8 cellular contexts compared by ENCODE assay signal in the genomic region with DNA sequence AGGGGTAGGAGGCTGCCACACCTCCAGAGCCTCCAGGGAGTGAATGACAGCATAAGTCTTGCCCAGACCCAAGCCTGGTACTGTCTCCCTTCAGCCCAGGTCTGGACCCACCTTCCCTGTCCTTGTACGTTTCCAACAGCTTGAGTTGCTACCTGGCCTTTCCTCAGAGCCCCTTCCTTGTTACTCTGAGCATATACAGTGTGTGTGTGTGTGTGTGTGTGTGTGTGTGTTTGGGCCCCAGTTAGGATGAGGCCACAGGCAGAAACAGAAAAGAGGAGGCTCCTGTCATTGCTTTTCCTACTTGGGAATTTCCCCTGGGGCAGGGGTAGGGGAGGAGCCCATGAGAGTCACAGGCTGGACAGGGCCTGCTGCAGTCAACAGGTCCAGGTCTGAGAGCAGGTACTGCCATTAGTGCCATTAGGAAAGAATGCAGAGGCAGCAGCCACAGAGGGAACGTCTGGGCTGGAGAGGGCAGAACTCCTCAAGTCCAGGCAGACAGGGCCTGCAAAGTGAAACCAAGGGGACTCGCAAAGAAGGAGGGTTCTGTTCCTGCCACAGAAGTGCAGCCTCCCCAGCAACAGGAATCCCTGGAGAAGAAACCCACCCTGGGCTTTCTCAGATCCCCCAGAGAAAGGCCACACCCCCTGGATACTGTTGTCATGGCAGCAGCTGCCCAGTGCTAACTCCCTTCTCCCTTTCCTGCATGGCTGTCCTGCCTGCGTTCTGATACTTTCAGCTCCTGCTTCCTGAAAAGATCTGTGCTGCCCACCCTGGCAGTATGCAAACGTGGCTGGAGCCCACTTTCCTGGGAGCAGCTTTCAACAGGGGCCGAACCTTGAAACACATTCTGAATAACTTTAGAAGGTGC. TPM values are rescaled to one million over a fixed set of nuclear protein-coding genes. Genes with fewer than 3 reads are reported as not detected.
DNase-seq lines count a peak whose midpoint lies in the region; ATAC-seq and TF ChIP-seq lines count a peak whose summit lies in the region.
"Not testable (repeated sequence)": the region's sequence is repeated elsewhere in the genome, so short reads cannot be mapped to it uniquely, and the experiment has no call there.

No MANE protein-coding gene starts in this region.

- not testable (repeated sequence) for H3K9ac ChIP-seq in endodermal cell (ENCODE audit: extremely low read depth, low read length, poor library complexity, severe bottlenecking)

- H3K9me3 Mint-ChIP-seq in endodermal cell, result not testable (repeated sequence)

- not testable (repeated sequence) for TF ChIP-seq CTCF in WERI-Rb-1 (IDR thresholded peaks at IDR 0.05; ENCODE audit: low read depth, low read length); endodermal cell (conservative IDR thresholded peaks at IDR 0.05); omental fat pad (IDR thresholded peaks at IDR 0.05)

- H3K27me3 Mint-ChIP-seq in endodermal cell (ENCODE audit: insufficient read depth), result peaks cover 13% of the 10 kb centered on the region

- H3K27ac Mint-ChIP-seq in endodermal cell, result not testable (repeated sequence)

- H3K4me3 Mint-ChIP-seq in endodermal cell, result not testable (repeated sequence)

- H3K36me3 Mint-ChIP-seq in endodermal cell (ENCODE audit: low read depth), result not testable (repeated sequence)

- peak; percentile 37 for ATAC-seq in omental fat pad (ENCODE audit: low FRiP score)

- not testable (repeated sequence) for H3K27me3 ChIP-seq in WERI-Rb-1 (ENCODE audit: insufficient read depth, low read depth, severe bottlenecking); endodermal cell (ENCODE audit: control insufficient read depth, insufficient read depth, low read length, poor library complexity, severe bottlenecking)

- H3K4me3 ChIP-seq in WERI-Rb-1 (ENCODE audit: low read depth, low read length); endodermal cell (ENCODE audit: low read length); urinary bladder (ENCODE audit: low read depth, low read length): not testable (repeated sequence)

- peak; percentile 46 for DNase-seq in DMS53 (lab: John Stamatoyannopoulos, UW)
- peak; percentile 56 for DNase-seq in M059J (ENCODE audit: low read depth)
- DNase-seq in NCI-H2227 treated with DMSO at 0.1 percent for 48 hours (lab: John Stamatoyannopoulos, UW), result peak; percentile 74
- peak; percentile 11 for DNase-seq in WERI-Rb-1
- peak; percentile 92 for DNase-seq in endodermal cell
- DNase-seq in kidney tubule cell (ENCODE audit: low spot score), result peak; percentile 44
- DNase-seq in omental fat pad (ENCODE audit: low spot score), result not testable (repeated sequence)

- H3K36me3 ChIP-seq in WERI-Rb-1; endodermal cell (ENCODE audit: control insufficient read depth, insufficient read depth, low read length); urinary bladder (ENCODE audit: insufficient read depth): not testable (repeated sequence)

- WGBS in endodermal cell (ENCODE audit: insufficient coverage in 1 of 2, insufficient read length in 1 of 2), 2 experiments, result 49 to 71% methylated on average over 1 to 5 of the region's 6 CpGs
- WGBS in urinary bladder, result 36% methylated on average over 6 of the region's 6 CpGs

- H3K27ac ChIP-seq in WERI-Rb-1, result not testable (repeated sequence)
- H3K27ac ChIP-seq in endodermal cell (ENCODE audit: low read depth, low read length) (peak overlapping the region; percentile 57), urinary bladder (ENCODE audit: low read depth) (peak overlapping the region; percentile 23)

- not testable (repeated sequence) for H3K4me1 ChIP-seq in endodermal cell (ENCODE audit: control insufficient read depth, insufficient read depth, low read length); urinary bladder (ENCODE audit: insufficient read depth)

- H3K4me1 Mint-ChIP-seq in endodermal cell, result peaks cover 10% of the 10 kb centered on the region

- H3K9me3 ChIP-seq in WERI-Rb-1 (ENCODE audit: severe bottlenecking); endodermal cell (ENCODE audit: control insufficient read depth, low read length): not testable (repeated sequence)

RNA-seq across cellular contexts. Expression of gene TCEAL1, which starts 9.9 kb away (rescaled TPM):
- 53.5 and 88.1 TPM in 2 replicates for total RNA-seq in M059J (2014; rRNA removed; shearing (Covaris generic))
- 1 to 10 TPM; 4.5 to 4.8 TPM for total RNA-seq in endodermal cell
- 11.6 TPM for polyA plus RNA-seq in endodermal cell (2013, experiment 1 of 2)
- 11.7 TPM for polyA plus RNA-seq in endodermal cell (2013, experiment 2 of 2)
- 10 to 100 TPM; 32.8 to 70.3 (median 51.7) TPM for total RNA-seq in omental fat pad
- total RNA-seq in urinary bladder, result 48.1 TPM
- 243 TPM for polyA plus RNA-seq in urinary bladder

RNA-seq across cellular contexts. Expression of gene TCEAL3, which starts 30.9 kb away (rescaled TPM):
- 60.1 and 77.7 TPM in 2 replicates for total RNA-seq in M059J (2014; rRNA removed; shearing (Covaris generic))
- total RNA-seq in endodermal cell (10 to 100 TPM in 1 of 2 donors, 1 to 10 TPM in 1; 9.2 to 11.0 TPM), omental fat pad (10 to 100 TPM; 23.9 to 41.7 (median 31.2) TPM), urinary bladder (8.8 TPM)
- 14.1 TPM for polyA plus RNA-seq in endodermal cell (2013, experiment 1 of 2)
- polyA plus RNA-seq in endodermal cell (2013, experiment 2 of 2), result 11.8 TPM
- polyA plus RNA-seq in urinary bladder, result 153 TPM

RNA-seq across cellular contexts. Expression of gene MORF4L2, which starts 47.8 kb away (rescaled TPM):
- total RNA-seq in M059J (2014; rRNA removed; shearing (Covaris generic)), result 936 and 1,313 TPM in 2 replicates
- total RNA-seq in endodermal cell (100 to 1,000 TPM; 400 to 509 TPM), omental fat pad (100 to 1,000 TPM; 173 to 373 (median 272) TPM), urinary bladder (347 TPM)
- polyA plus RNA-seq in endodermal cell (2013, experiment 1 of 2), result 340 TPM
- 352 TPM for polyA plus RNA-seq in endodermal cell (2013, experiment 2 of 2)
- polyA plus RNA-seq in urinary bladder, result 484 TPM

RNA-seq across cellular contexts. Expression of gene TCEAL4, which starts 53.4 kb away (rescaled TPM):
- total RNA-seq in M059J (2014; rRNA removed; shearing (Covaris generic)), result 96.7 and 114 TPM in 2 replicates
- total RNA-seq in endodermal cell (10 to 100 TPM; 72.7 to 88.8 TPM), omental fat pad (100 to 1,000 TPM in 3 of 4 donors, 10 to 100 TPM in 1; 90.0 to 221 (median 107) TPM), urinary bladder (42.0 TPM)
- polyA plus RNA-seq in endodermal cell (2013, experiment 1 of 2), result 53.8 TPM
- 53.0 TPM for polyA plus RNA-seq in endodermal cell (2013, experiment 2 of 2)
- 620 TPM for polyA plus RNA-seq in urinary bladder
